Comparison of ENCODE assay signal across 9 cellular contexts in genomic region chr10:43409385-43410109, GRCh38. TPM values are rescaled to one million over a fixed set of nuclear protein-coding genes. Genes with fewer than 3 reads are reported as not detected.
DNase-seq lines count a peak whose midpoint lies in the region; ATAC-seq and TF ChIP-seq lines count a peak whose summit lies in the region.
"Had no signal": no experiment of that assay in that cellular context is flagged by ENCODE, and none has a peak within 500 bp of the region (broad histone marks: within the 10 kb centered on the region; RNA-seq: fewer than 3 reads in every experiment).

No MANE protein-coding gene starts in this region.

- H3K27ac ChIP-seq in RWPE1 (peak overlapping the region; percentile 96), spleen (peak overlapping the region; percentile 78 to 100 (median 99))

- intact Hi-C loops in spleen (cut with DNase I; ENCODE audit: low total_unique reads): no loop called here

- H3K9me3 Mint-ChIP-seq in activated naive CD4-positive, alpha-beta T cell treated with anti-CD3 and anti-CD28 coated beads, Interleukin-2, amount 50 U/mL, for 24 hours: no peaks in the 10 kb centered on the region

- ATAC-seq in GM19023 (IDR thresholded peaks at IDR 0.05; ENCODE audit: unreplicated experiment) (peak; percentile 0), HG02588 (IDR thresholded peaks at IDR 0.05; ENCODE audit: unreplicated experiment) (no peak), GM18498 (IDR thresholded peaks at IDR 0.05; ENCODE audit: unreplicated experiment) (no peak)

- peaks cover 10% of the 10 kb centered on the region for H3K36me3 Mint-ChIP-seq in activated naive CD4-positive, alpha-beta T cell treated with anti-CD3 and anti-CD28 coated beads, Interleukin-2, amount 50 U/mL, for 24 hours

- peaks cover 14 to 45% (median 34%) of the 10 kb centered on the region in 6 donors for H3K4me1 ChIP-seq in spleen

- CTCF ChIA-PET in RWPE1 (lab: Yijun Ruan, JAX): no interaction called here

- H3K27me3 Mint-ChIP-seq in activated naive CD4-positive, alpha-beta T cell treated with anti-CD3 and anti-CD28 coated beads, Interleukin-2, amount 50 U/mL, for 24 hours: no peaks in the 10 kb centered on the region

- POLR2A ChIA-PET in RWPE1 (lab: Yijun Ruan, JAX; ENCODE audit: low non-redundant PET): interaction anchor here (0.6 to 1.4 kb wide), 4 partner anchors 10 to 1033 kb away, joined by 3 to 4 read pairs (median 4); no protein-coding TSS in a partner anchor

- H3K36me3 ChIP-seq in spleen: no peaks in the 10 kb centered on the region

- WGBS in spleen, 5 donors: 4 to 15% (median 6%) methylated on average over 46 of the region's 46 CpGs

- TF ChIP-seq CTCF in RWPE1 (conservative IDR thresholded peaks at IDR 0.05; ENCODE audit: low read depth): no peak
- no peak for TF ChIP-seq CTCF in spleen (IDR thresholded peaks at IDR 0.05 in 8 of 11, conservative IDR thresholded peaks at IDR 0.05 in 3 of 11)

- no peaks in the 10 kb centered on the region for H3K9me3 ChIP-seq in spleen

- H3K4me3 ChIP-seq in iPS-11a (ENCODE audit: low read depth, low read length) (peak overlapping the region; percentile 33), spleen (peak overlapping the region; percentile 26 to 98 (median 88))

- peaks cover 15% of the 10 kb centered on the region for H3K4me1 Mint-ChIP-seq in activated naive CD4-positive, alpha-beta T cell treated with anti-CD3 and anti-CD28 coated beads, Interleukin-2, amount 50 U/mL, for 24 hours

- peak overlapping the region; percentile 99 for H3K4me3 Mint-ChIP-seq in activated naive CD4-positive, alpha-beta T cell treated with anti-CD3 and anti-CD28 coated beads, Interleukin-2, amount 50 U/mL, for 24 hours

- TF ChIP-seq POLR2A in spleen (IDR thresholded peaks at IDR 0.05): no peak

- peak overlapping the region; percentile 99 for H3K27ac Mint-ChIP-seq in activated naive CD4-positive, alpha-beta T cell treated with anti-CD3 and anti-CD28 coated beads, Interleukin-2, amount 50 U/mL, for 24 hours

- H3K27me3 ChIP-seq in spleen (replicated peaks in 1 of 7): no peaks in the 10 kb centered on the region

- DNase-seq in RWPE1 (ENCODE audit: low spot score) (no peak), spleen (peak; percentile 91), ecto neural progenitor cell (ENCODE audit: low spot score) (no peak)

RNA-seq across cellular contexts. Expression of gene HNRNPF, which starts 0.6 kb away (rescaled TPM):
- total RNA-seq in spleen: 100 to 1,000 TPM; 159 to 253 (median 206) TPM
- polyA plus RNA-seq in spleen: 100 to 1,000 TPM in 2 of 3 donors, 10 to 100 TPM in 1; 82.8 to 141 (median 116) TPM

RNA-seq across cellular contexts. Expression of gene ZNF487, which starts 27.4 kb away (rescaled TPM):
- 10 to 100 TPM in 2 of 7 donors, 1 to 10 TPM in 5; 5.8 to 12.1 (median 7.9) TPM for total RNA-seq in spleen
- polyA plus RNA-seq in spleen: 1 to 10 TPM; 4.9 to 9.6 (median 7.0) TPM

RNA-seq across cellular contexts. Expression of gene FXYD4, which starts 38.1 kb away (rescaled TPM):
- not detected for total RNA-seq in spleen
- under 1 TPM in 1 of 3 donors, not detected in 2; 0.20 TPM for polyA plus RNA-seq in spleen
- total RNA-seq: dermis microvascular lymphatic vessel endothelial cell had no signal
